Comparison of ENCODE assay signal across 29 cellular contexts in the genomic region with DNA sequence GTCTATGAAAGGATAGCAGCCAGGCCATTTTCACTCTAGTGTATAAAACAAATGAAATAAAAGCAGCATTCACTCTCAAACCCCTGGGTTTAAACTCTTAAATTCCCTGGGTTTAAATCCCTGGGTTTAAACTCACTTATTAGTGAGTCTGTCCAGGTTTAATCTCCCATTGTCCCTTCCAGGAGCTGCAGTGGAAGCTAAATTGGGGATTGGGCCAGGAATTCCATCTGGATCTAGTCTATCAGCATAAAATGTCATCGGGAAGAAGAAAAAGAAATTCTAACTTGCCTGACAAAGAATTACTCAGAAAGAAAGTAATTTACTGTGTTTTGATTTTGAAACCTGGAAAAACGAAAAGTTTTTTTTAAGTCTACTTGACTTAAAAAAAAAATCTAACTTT. TPM values are rescaled to one million over a fixed set of nuclear protein-coding genes. Genes with fewer than 3 reads are reported as not detected.
DNase-seq lines count a peak whose midpoint lies in the region; ATAC-seq and TF ChIP-seq lines count a peak whose summit lies in the region.
"Had no signal": no experiment of that assay in that cellular context is flagged by ENCODE, and none has a peak within 500 bp of the region (broad histone marks: within the 10 kb centered on the region; RNA-seq: fewer than 3 reads in every experiment).

No MANE protein-coding gene starts in this region.

- H3K4me3 ChIP-seq in BJ (ENCODE audit: low read depth, low read length), result no peak overlapping the region
- no peak overlapping the region for H3K4me3 ChIP-seq in GM23338
- no peak overlapping the region for H3K4me3 ChIP-seq in fibroblast of villous mesenchyme (ENCODE audit: low read depth, low read length)
- H3K4me3 ChIP-seq in ovary, result no peak overlapping the region
- H3K4me3 ChIP-seq: cardiac muscle cell, MG63, sigmoid colon had no signal

- intact Hi-C loops in ovary (cut with DNase I), result no loop called here

- peak; percentile 17 for DNase-seq in BJ (ENCODE audit: low read depth)
- no peak for DNase-seq in GM23338 (ENCODE audit: low spot score)
- DNase-seq in fibroblast of villous mesenchyme (ENCODE audit: low read depth), result peak; percentile 32
- DNase-seq in stromal cell of bone marrow (ENCODE audit: low read depth), result peak; percentile 4
- no peak for DNase-seq in NCI-H1930 (lab: John Stamatoyannopoulos, UW)
- DNase-seq in DMS 273 treated with DMSO at 0.1 percent for 48 hours (lab: John Stamatoyannopoulos, UW), result no peak
- no peak for DNase-seq in ovary
- DNase-seq: activated CD4-positive, alpha-beta T cell treated with anti-CD3 and anti-CD28 coated beads, Interleukin-2, amount 50 U/mL, for 48 hours; activated CD4-positive, CD25-positive, alpha-beta regulatory T cell treated with anti-CD3 and anti-CD28 coated beads, Interleukin-2, amount 50 U/mL, for 72 hours; activated T-cell treated with anti-CD3 and anti-CD28 coated beads, Interleukin-2, amount 50 U/mL, for 48 hours; Calu3; cortex of kidney; DMS79 treated with DMSO at 0.1 percent for 48 hours; immature natural killer cell; KBM-7; left cardiac atrium; MG63; NCI-H2029 treated with DMSO at 0.1 percent for 48 hours; NCI-H524; SHP77 treated with DMSO at 0.1 percent for 48 hours; sigmoid colon; stimulated activated CD4-positive, alpha-beta T cell treated with anti-CD3 and anti-CD28 coated beads, Interleukin-12 subunit alpha, Interleukin-12 subunit beta, amount 100 ng/mL, for 4 hours; stimulated activated CD4-positive, alpha-beta T cell treated with anti-CD3 and anti-CD28 coated beads, Interleukin-2, amount 100 ng/mL, for 48 hours; stimulated activated naive CD8-positive, alpha-beta T cell treated with anti-CD3 and anti-CD28 coated beads, Interleukin-15, amount 100 ng/mL, for 72 hours had no signal

- no peaks in the 10 kb centered on the region for H3K9me3 ChIP-seq in ovary
- H3K9me3 ChIP-seq: MG63, sigmoid colon had no signal

- 3 to 18% (median 10%) methylated on average over 2 of the region's 2 CpGs for WGBS in ovary, 3 donors

- TF ChIP-seq CTCF in BJ (IDR thresholded peaks at IDR 0.05; ENCODE audit: insufficient read depth, low read depth, low read length), result no peak
- TF ChIP-seq CTCF in GM23338 (conservative IDR thresholded peaks at IDR 0.05; ENCODE audit: low read depth in 2 of 2), result no peak
- TF ChIP-seq CTCF in fibroblast of villous mesenchyme (IDR thresholded peaks at IDR 0.05; ENCODE audit: insufficient read depth, low read depth, low read length), result no peak
- TF ChIP-seq CTCF in ovary (IDR thresholded peaks at IDR 0.05), result no peak

- H3K27ac ChIP-seq in GM23338 (ENCODE audit: low read depth) (no peak overlapping the region), ovary (no peak overlapping the region)
- H3K27ac ChIP-seq: cardiac muscle cell had no signal

- H3K4me2 ChIP-seq in GM23338, result no peak overlapping the region

- H3K9me2 ChIP-seq in GM23338 (ENCODE audit: insufficient read depth), result 0 out of 2 replicates have a peak, but pooled peaks cover 4% of the 10 kb centered on the region

- H3K36me3 ChIP-seq in BJ (ENCODE audit: control insufficient read depth, insufficient read depth, low read length) (peaks cover 4% of the 10 kb centered on the region), GM23338 (ENCODE audit: insufficient read depth) (no peaks in the 10 kb centered on the region), ovary (no peaks in the 10 kb centered on the region)
- H3K36me3 ChIP-seq: cardiac muscle cell, MG63, sigmoid colon had no signal

- no peak for ATAC-seq in GM23338
- ATAC-seq: Panc1; stimulated activated naive CD8-positive, alpha-beta T cell treated with anti-CD3 and anti-CD28 coated beads, Interleukin-15, amount 100 ng/mL, for 72 hours had no signal

- H2AFZ ChIP-seq in GM23338, result no peak overlapping the region

- no peaks in the 10 kb centered on the region for H3F3A ChIP-seq in GM23338 (replicated peaks; ENCODE audit: low read depth)

- TF ChIP-seq POLR2A in ovary (IDR thresholded peaks at IDR 0.05), result no peak

- H4K20me1 ChIP-seq in GM23338 (replicated peaks; ENCODE audit: insufficient read depth), result no peaks in the 10 kb centered on the region

- peaks cover 2% of the 10 kb centered on the region for H3K27me3 Mint-ChIP-seq in GM23338 (ENCODE audit: insufficient read depth, low read depth, poor library complexity)
- H3K27me3 Mint-ChIP-seq: progenitor cell of endocrine pancreas; stimulated activated naive CD8-positive, alpha-beta T cell treated with anti-CD3 and anti-CD28 coated beads, Interleukin-15, amount 100 ng/mL, for 72 hours had no signal

- H3K36me3 Mint-ChIP-seq in GM23338 (ENCODE audit: low read depth), result no peaks in the 10 kb centered on the region

- H3K27ac Mint-ChIP-seq in GM23338, result 0 out of 2 replicates have a peak overlapping the region, but pooled peaks have one; percentile 17
- H3K27ac Mint-ChIP-seq: immature natural killer cell; progenitor cell of endocrine pancreas; stimulated activated naive CD8-positive, alpha-beta T cell treated with anti-CD3 and anti-CD28 coated beads, Interleukin-15, amount 100 ng/mL, for 72 hours; T-helper 2 cell treated with Interferon-gamma antibody and Interleukin-4, amounts not matched to agents 5 μg/mL and 100 μg/mL, for 36 hours had no signal

- no peak for TF ChIP-seq EP300 in ovary (IDR thresholded peaks at IDR 0.05)

- peaks cover 18% of the 10 kb centered on the region for H3K4me1 Mint-ChIP-seq in GM23338
- H3K4me1 Mint-ChIP-seq: stimulated activated naive CD8-positive, alpha-beta T cell treated with anti-CD3 and anti-CD28 coated beads, Interleukin-15, amount 100 ng/mL, for 72 hours had no signal

- POLR2A ChIA-PET in BJ (lab: Charles Lee), result no interaction called here

- H3K4me1 ChIP-seq in GM23338 (ENCODE audit: insufficient read depth), result peaks cover 13% of the 10 kb centered on the region
- H3K4me1 ChIP-seq in ovary (ENCODE audit: insufficient read depth), result peaks cover 3% of the 10 kb centered on the region

- H3K27me3 ChIP-seq in BJ (ENCODE audit: control insufficient read depth, insufficient read depth, low read length) (no peaks in the 10 kb centered on the region), GM23338 (ENCODE audit: insufficient read depth) (no peaks in the 10 kb centered on the region), ovary (no peaks in the 10 kb centered on the region)
- H3K27me3 ChIP-seq: cardiac muscle cell, MG63, sigmoid colon had no signal

- CTCF ChIA-PET in BJ (lab: Yijun Ruan, JAX), result no interaction called here

- H3K4me3 Mint-ChIP-seq in GM23338, result no peak overlapping the region
- H3K4me3 Mint-ChIP-seq: immature natural killer cell; neural crest cell; stimulated activated naive CD8-positive, alpha-beta T cell treated with anti-CD3 and anti-CD28 coated beads, Interleukin-15, amount 100 ng/mL, for 72 hours; T-helper 2 cell treated with Interferon-gamma antibody and Interleukin-4, amounts not matched to agents 5 μg/mL and 100 μg/mL, for 36 hours had no signal

- no peaks in the 10 kb centered on the region for H3K79me2 ChIP-seq in GM23338 (replicated peaks; ENCODE audit: insufficient read depth)

- H3K9me3 Mint-ChIP-seq in GM23338, result no peaks in the 10 kb centered on the region
- H3K9me3 Mint-ChIP-seq: neural crest cell; stimulated activated naive CD8-positive, alpha-beta T cell treated with anti-CD3 and anti-CD28 coated beads, Interleukin-15, amount 100 ng/mL, for 72 hours; T-helper 2 cell treated with Interferon-gamma antibody and Interleukin-4, amounts not matched to agents 5 μg/mL and 100 μg/mL, for 36 hours had no signal

TF ChIP-seq in GM23338, 12 proteins besides CTCF, POLR2A, EP300 and RAD21:
- TF ChIP-seq, protein P1, sequence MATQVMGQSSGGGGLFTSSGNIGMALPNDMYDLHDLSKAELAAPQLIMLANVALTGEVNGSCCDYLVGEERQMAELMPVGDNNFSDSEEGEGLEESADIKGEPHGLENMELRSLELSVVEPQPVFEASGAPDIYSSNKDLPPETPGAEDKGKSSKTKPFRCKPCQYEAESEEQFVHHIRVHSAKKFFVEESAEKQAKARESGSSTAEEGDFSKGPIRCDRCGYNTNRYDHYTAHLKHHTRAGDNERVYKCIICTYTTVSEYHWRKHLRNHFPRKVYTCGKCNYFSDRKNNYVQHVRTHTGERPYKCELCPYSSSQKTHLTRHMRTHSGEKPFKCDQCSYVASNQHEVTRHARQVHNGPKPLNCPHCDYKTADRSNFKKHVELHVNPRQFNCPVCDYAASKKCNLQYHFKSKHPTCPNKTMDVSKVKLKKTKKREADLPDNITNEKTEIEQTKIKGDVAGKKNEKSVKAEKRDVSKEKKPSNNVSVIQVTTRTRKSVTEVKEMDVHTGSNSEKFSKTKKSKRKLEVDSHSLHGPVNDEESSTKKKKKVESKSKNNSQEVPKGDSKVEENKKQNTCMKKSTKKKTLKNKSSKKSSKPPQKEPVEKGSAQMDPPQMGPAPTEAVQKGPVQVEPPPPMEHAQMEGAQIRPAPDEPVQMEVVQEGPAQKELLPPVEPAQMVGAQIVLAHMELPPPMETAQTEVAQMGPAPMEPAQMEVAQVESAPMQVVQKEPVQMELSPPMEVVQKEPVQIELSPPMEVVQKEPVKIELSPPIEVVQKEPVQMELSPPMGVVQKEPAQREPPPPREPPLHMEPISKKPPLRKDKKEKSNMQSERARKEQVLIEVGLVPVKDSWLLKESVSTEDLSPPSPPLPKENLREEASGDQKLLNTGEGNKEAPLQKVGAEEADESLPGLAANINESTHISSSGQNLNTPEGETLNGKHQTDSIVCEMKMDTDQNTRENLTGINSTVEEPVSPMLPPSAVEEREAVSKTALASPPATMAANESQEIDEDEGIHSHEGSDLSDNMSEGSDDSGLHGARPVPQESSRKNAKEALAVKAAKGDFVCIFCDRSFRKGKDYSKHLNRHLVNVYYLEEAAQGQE (IDR thresholded peaks at IDR 0.05; ENCODE audit: unreplicated experiment), result no peak

RNA-seq across cellular contexts. Expression of a gene that starts 54.8 kb away (rescaled TPM):
- polyA plus RNA-seq in BJ (2011; rRNA removed) (40.7 and 51.4 TPM in 2 replicates), GM23338 (2016; fragmentation: Nextera tagmentation; extraction: Ambion mirVana) (1.3 and 2.4 TPM in 2 replicates), ovary (10 to 100 TPM; 19.4 to 33.6 TPM)
- 110 and 117 TPM in 2 replicates for polyA minus RNA-seq in BJ (2011; rRNA and poly(A)+ RNA removed)
- total RNA-seq in GM23338 (2014; rRNA removed; shearing (Covaris generic)), result 4.1 and 10.1 TPM in 2 replicates
- total RNA-seq in fibroblast of villous mesenchyme (27.2 and 33.8 TPM in 2 replicates), ovary (10 to 100 TPM; 11.6 to 36.7 (median 19.0) TPM)

Comparison
In these comparisons a context has a peak if more than half of its experiments do, and no peak if none do; other contexts are left out.
1. DNase-seq: peak in BJ (single experiment), fibroblast of villous mesenchyme (single experiment) and stromal cell of bone marrow (single experiment); none in GM23338 (single experiment), NCI-H1930 (0 of 2), DMS 273 treated with DMSO at 0.1 percent for 48 hours (single experiment) and ovary (0 of 5).